In genomic region chr2:45329045-45329677, GRCh38 we compare ENCODE assay signal across 14 cellular contexts.
DNase-seq lines count a peak whose midpoint lies in the region; ATAC-seq and TF ChIP-seq lines count a peak whose summit lies in the region.
"Had no signal": no experiment of that assay in that cellular context is flagged by ENCODE, and none has a peak within 500 bp of the region (broad histone marks: within the 10 kb centered on the region; RNA-seq: fewer than 3 reads in every experiment).

No MANE protein-coding gene starts in this region.

- no peaks in the 10 kb centered on the region for H3K36me3 ChIP-seq in breast epithelium
- no peaks in the 10 kb centered on the region for H3K36me3 ChIP-seq in adrenal gland (replicated peaks in 1 of 2)

- DNase-seq in MCF 10A (ENCODE audit: unreplicated experiment): peak; percentile 61
- DNase-seq in breast epithelium (ENCODE audit: low spot score in 2 of 2): no peak
- peak; percentile 72 for DNase-seq in NCI-H69 (lab: John Stamatoyannopoulos, UW)
- peak; percentile 45 for DNase-seq in epithelial cell of esophagus (ENCODE audit: low read depth)
- no peak for DNase-seq in stimulated activated effector memory CD8-positive, alpha-beta T cell treated with anti-CD3 and anti-CD28 coated beads, Interleukin-12 subunit alpha, Interleukin-12 subunit beta, amount 100 ng/mL, for 72 hours (ENCODE audit: low spot score in 2 of 2)
- DNase-seq in activated CD4-positive, alpha-beta T cell treated with anti-CD3 and anti-CD28 coated beads for 1 hour: no peak
- DNase-seq in UCSD-AML1 (lab: John Stamatoyannopoulos, UW; ENCODE audit: unreplicated experiment): no peak
- DNase-seq in adrenal gland: no peak
- DNase-seq: activated CD8-positive, alpha-beta memory T cell treated with anti-CD3 and anti-CD28 coated beads, Interleukin-2, amount 10 ng/mL, durations not matched to agents 7 days and 5 days; AML-193; central memory CD4-positive, alpha-beta T cell; glutamatergic neuron; NCI-H2029; stimulated activated CD4-positive, alpha-beta T cell treated with anti-CD3 and anti-CD28 coated beads, Interleukin-15, amount 100 ng/mL, for 24 hours had no signal

- H3K4me3 ChIP-seq in breast epithelium (no peak overlapping the region), epithelial cell of esophagus (ENCODE audit: low read length) (no peak overlapping the region), adrenal gland (no peak overlapping the region)

- H3K36me3 Mint-ChIP-seq in MCF 10A (ENCODE audit: insufficient read depth, unreplicated experiment): no peaks in the 10 kb centered on the region
- no peaks in the 10 kb centered on the region for H3K36me3 Mint-ChIP-seq in stimulated activated effector memory CD8-positive, alpha-beta T cell treated with anti-CD3 and anti-CD28 coated beads, Interleukin-12 subunit alpha, Interleukin-12 subunit beta, amount 100 ng/mL, for 72 hours
- H3K36me3 Mint-ChIP-seq: activated CD8-positive, alpha-beta memory T cell treated with anti-CD3 and anti-CD28 coated beads, Interleukin-2, amount 10 ng/mL, durations not matched to agents 7 days and 5 days had no signal

- peaks cover 0 to under 1% of the 10 kb centered on the region in 2 donors for H3K9me3 ChIP-seq in breast epithelium
- no peaks in the 10 kb centered on the region for H3K9me3 ChIP-seq in adrenal gland (replicated peaks in 1 of 3)

- WGBS in adrenal gland, 4 donors: 62 to 78% (median 72%) methylated on average over 6 to 7 of the region's 7 CpGs

- peak; percentile 14 for ATAC-seq in stimulated activated effector memory CD8-positive, alpha-beta T cell treated with anti-CD3 and anti-CD28 coated beads, Interleukin-12 subunit alpha, Interleukin-12 subunit beta, amount 100 ng/mL, for 72 hours
- ATAC-seq: activated CD8-positive, alpha-beta memory T cell treated with anti-CD3 and anti-CD28 coated beads, Interleukin-2, amount 10 ng/mL, durations not matched to agents 7 days and 5 days had no signal

- no peak for TF ChIP-seq POLR2A in breast epithelium (IDR thresholded peaks at IDR 0.05)
- TF ChIP-seq POLR2A in adrenal gland (IDR thresholded peaks at IDR 0.05): no peak

- CTCF ChIA-PET in MCF 10A (lab: Yijun Ruan, JAX): interaction anchor here (1.0 kb wide), 1 partner anchor 22 kb away, joined by 4 read pairs; no protein-coding TSS in a partner anchor

- H3K27ac ChIP-seq in breast epithelium (no peak overlapping the region), adrenal gland (no peak overlapping the region)

- H3K9me3 Mint-ChIP-seq in MCF 10A (ENCODE audit: unreplicated experiment): peaks cover 2% of the 10 kb centered on the region
- no peaks in the 10 kb centered on the region for H3K9me3 Mint-ChIP-seq in stimulated activated effector memory CD8-positive, alpha-beta T cell treated with anti-CD3 and anti-CD28 coated beads, Interleukin-12 subunit alpha, Interleukin-12 subunit beta, amount 100 ng/mL, for 72 hours

- H3K4me1 Mint-ChIP-seq in MCF 10A (ENCODE audit: insufficient read depth, unreplicated experiment): peaks cover 8% of the 10 kb centered on the region
- no peaks in the 10 kb centered on the region for H3K4me1 Mint-ChIP-seq in stimulated activated effector memory CD8-positive, alpha-beta T cell treated with anti-CD3 and anti-CD28 coated beads, Interleukin-12 subunit alpha, Interleukin-12 subunit beta, amount 100 ng/mL, for 72 hours
- H3K4me1 Mint-ChIP-seq: activated CD8-positive, alpha-beta memory T cell treated with anti-CD3 and anti-CD28 coated beads, Interleukin-2, amount 10 ng/mL, durations not matched to agents 7 days and 5 days had no signal

- H3K27me3 ChIP-seq in breast epithelium: no peaks in the 10 kb centered on the region
- no peaks in the 10 kb centered on the region for H3K27me3 ChIP-seq in adrenal gland

- H3K4me1 ChIP-seq in breast epithelium (no peaks in the 10 kb centered on the region), adrenal gland (replicated peaks in 1 of 2) (no peaks in the 10 kb centered on the region)

- H3K27me3 Mint-ChIP-seq in MCF 10A (ENCODE audit: insufficient read depth, unreplicated experiment): no peaks in the 10 kb centered on the region

- intact Hi-C loops in MCF 10A (cut with micrococcal nuclease): no loop called here
- intact Hi-C loops in breast epithelium (cut with DNase I; ENCODE audit: low total_unique reads): no loop called here
- intact Hi-C loops in adrenal gland (cut with DNase I): no loop called here

- no peak overlapping the region for H3K27ac Mint-ChIP-seq in MCF 10A (ENCODE audit: low read depth, unreplicated experiment)
- H3K27ac Mint-ChIP-seq in stimulated activated effector memory CD8-positive, alpha-beta T cell treated with anti-CD3 and anti-CD28 coated beads, Interleukin-12 subunit alpha, Interleukin-12 subunit beta, amount 100 ng/mL, for 72 hours: no peak overlapping the region
- H3K27ac Mint-ChIP-seq: activated CD8-positive, alpha-beta memory T cell treated with anti-CD3 and anti-CD28 coated beads, Interleukin-2, amount 10 ng/mL, durations not matched to agents 7 days and 5 days had no signal

- no peak overlapping the region for H3K4me3 Mint-ChIP-seq in MCF 10A (ENCODE audit: unreplicated experiment)
- H3K4me3 Mint-ChIP-seq in stimulated activated effector memory CD8-positive, alpha-beta T cell treated with anti-CD3 and anti-CD28 coated beads, Interleukin-12 subunit alpha, Interleukin-12 subunit beta, amount 100 ng/mL, for 72 hours: no peak overlapping the region
- H3K4me3 Mint-ChIP-seq: activated CD8-positive, alpha-beta memory T cell treated with anti-CD3 and anti-CD28 coated beads, Interleukin-2, amount 10 ng/mL, durations not matched to agents 7 days and 5 days had no signal

- BruUV-seq in MCF 10A (replicated peaks; lab: Mats Ljungman, UMichigan): no TSS peak

- POLR2A ChIA-PET in MCF 10A (lab: Yijun Ruan, JAX): interaction anchor here (0.6 kb wide), 1 partner anchor 16 kb away, joined by 3 read pairs; no protein-coding TSS in a partner anchor

- TF ChIP-seq CTCF in MCF 10A (IDR thresholded peaks at IDR 0.05; ENCODE audit: unreplicated experiment) (no peak), breast epithelium (IDR thresholded peaks at IDR 0.05) (no peak), epithelial cell of esophagus (IDR thresholded peaks at IDR 0.05; ENCODE audit: insufficient read depth, low read depth, low read length, missing control alignments) (no peak), adrenal gland (IDR thresholded peaks at IDR 0.05) (no peak)

Comparison
In these comparisons a context has a peak if more than half of its experiments do, and no peak if none do; other contexts are left out.
1. DNase-seq: peak in MCF 10A (single experiment), NCI-H69 (single experiment) and epithelial cell of esophagus (single experiment); none in breast epithelium (0 of 2), stimulated activated effector memory CD8-positive, alpha-beta T cell treated with anti-CD3 and anti-CD28 coated beads, Interleukin-12 subunit alpha, Interleukin-12 subunit beta, amount 100 ng/mL, for 72 hours (0 of 2), activated CD4-positive, alpha-beta T cell treated with anti-CD3 and anti-CD28 coated beads for 1 hour (single experiment), UCSD-AML1 (single experiment) and adrenal gland (0 of 7).